27 cellular contexts compared by ENCODE assay signal in the genomic region with DNA sequence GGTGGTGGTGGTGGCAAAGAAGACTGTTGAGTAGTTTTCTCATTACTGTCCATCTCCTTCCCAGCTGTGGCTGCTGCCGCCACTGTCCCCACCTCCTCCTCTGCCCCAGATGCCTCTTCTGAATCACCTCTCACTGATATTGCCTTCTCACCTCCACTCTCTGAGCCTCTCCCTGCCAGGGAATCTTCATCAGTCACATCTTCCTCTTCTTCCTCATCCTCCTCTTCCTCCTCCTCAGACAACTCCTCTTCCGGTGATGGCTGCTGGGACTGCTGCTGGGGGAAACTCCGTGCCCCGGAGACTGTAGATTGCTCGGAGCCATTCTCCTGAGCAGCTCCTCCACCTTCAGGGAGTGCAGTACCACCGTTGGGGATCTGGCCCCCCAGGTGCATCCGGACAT. TPM values are rescaled to one million over a fixed set of nuclear protein-coding genes. Genes with fewer than 3 reads are reported as not detected.
"Had no signal": no experiment of that assay in that cellular context is flagged by ENCODE, and none has a peak within 500 bp of the region (broad histone marks: within the 10 kb centered on the region; RNA-seq: fewer than 3 reads in every experiment).

No MANE protein-coding gene starts in this region.

- ATAC-seq: foreskin keratinocyte; natural killer cell treated with Interleukin-12 subunit alpha and Interleukin-12 subunit beta and Interleukin-15 and Interleukin-18, amount 100 ng/mL, for 72 hours; T-cell had no signal

- H3K9me3 ChIP-seq: left ventricle myocardium inferior, prostate gland, right atrium auricular region, thoracic aorta, vagina had no signal

- H3K36me3 ChIP-seq: left ventricle myocardium inferior, prostate gland, right atrium auricular region, vagina had no signal

- H3K36me3 Mint-ChIP-seq: activated naive CD8-positive, alpha-beta T cell treated with anti-CD3 and anti-CD28 coated beads for 36 hours; natural killer cell treated with Interleukin-12 subunit alpha and Interleukin-12 subunit beta and Interleukin-15 and Interleukin-18, amount 100 ng/mL, for 72 hours; T-cell had no signal

- H3K27ac ChIP-seq: foreskin keratinocyte, left ventricle myocardium inferior, prostate gland, right atrium auricular region, thoracic aorta, vagina had no signal

- H3K4me1 ChIP-seq: foreskin keratinocyte, prostate gland had no signal

- H3K4me3 Mint-ChIP-seq: activated naive CD8-positive, alpha-beta T cell treated with anti-CD3 and anti-CD28 coated beads for 36 hours; activated T-cell treated with anti-CD3 and anti-CD28 coated beads, Interleukin-2, amount 50 U/mL, for 24 hours; natural killer cell treated with Interleukin-12 subunit alpha and Interleukin-12 subunit beta and Interleukin-15 and Interleukin-18, amount 100 ng/mL, for 72 hours; T-cell; T-helper 2 cell treated with Interferon-gamma antibody and Interleukin-4, amounts not matched to agents 5 μg/mL and 100 μg/mL, for 36 hours had no signal

- H3K27me3 ChIP-seq: right atrium auricular region, vagina had no signal

- H3K9me3 Mint-ChIP-seq: activated naive CD8-positive, alpha-beta T cell treated with anti-CD3 and anti-CD28 coated beads for 36 hours; activated T-cell treated with anti-CD3 and anti-CD28 coated beads, Interleukin-2, amount 50 U/mL, for 24 hours; activated T-helper 2 cell treated with anti-CD3 and anti-CD28 coated beads, Interferon-gamma antibody, Interleukin-2, Interleukin-4, amounts not matched to agents 10 μg/mL and 5 μg/mL and 100 μg/mL, durations not matched to agents 14 hours and 24 hours and 36 hours; natural killer cell treated with Interleukin-12 subunit alpha and Interleukin-12 subunit beta and Interleukin-15 and Interleukin-18, amount 100 ng/mL, for 72 hours; T-cell; T-helper 2 cell treated with Interferon-gamma antibody and Interleukin-4, amounts not matched to agents 5 μg/mL and 100 μg/mL, for 36 hours; type B pancreatic cell had no signal

- H3K4me3 ChIP-seq: left ventricle myocardium inferior, prostate gland, right atrium auricular region, thoracic aorta, vagina had no signal

- DNase-seq: activated CD4-positive, alpha-beta T cell treated with anti-CD3 and anti-CD28 coated beads, Interleukin-2, amount 50 U/mL, for 4 hours; activated CD8-positive, alpha-beta memory T cell treated with anti-CD3 and anti-CD28 coated beads for 24 hours; activated CD8-positive, alpha-beta memory T cell treated with anti-CD3 and anti-CD28 coated beads, Interleukin-2, amount 50 U/mL, for 4 hours; activated naive CD4-positive, alpha-beta T cell; activated naive CD8-positive, alpha-beta T cell treated with anti-CD3 and anti-CD28 coated beads for 36 hours; activated T-cell treated with anti-CD3 and anti-CD28 coated beads, Interleukin-2, amount 50 U/mL, for 24 hours; cerebellar nuclear complex; cortex of kidney; effector CD4-positive, alpha-beta T cell; foreskin keratinocyte; left ventricle myocardium inferior; midbrain; stimulated activated CD4-positive, alpha-beta T cell treated with anti-CD3 and anti-CD28 coated beads, Interleukin-4, amount 100 ng/mL, for 24 hours; stimulated activated naive CD4-positive, alpha-beta T cell treated with Interleukin-2 at 50 U/mL for 16 hours; T-cell had no signal

- H3K27ac Mint-ChIP-seq: activated naive CD8-positive, alpha-beta T cell treated with anti-CD3 and anti-CD28 coated beads for 36 hours; activated T-cell treated with anti-CD3 and anti-CD28 coated beads, Interleukin-2, amount 50 U/mL, for 24 hours; activated T-helper 2 cell treated with anti-CD3 and anti-CD28 coated beads, Interferon-gamma antibody, Interleukin-2, Interleukin-4, amounts not matched to agents 10 μg/mL and 5 μg/mL and 100 μg/mL, durations not matched to agents 14 hours and 24 hours and 36 hours; natural killer cell treated with Interleukin-12 subunit alpha and Interleukin-12 subunit beta and Interleukin-15 and Interleukin-18, amount 100 ng/mL, for 72 hours; T-cell; T-helper 2 cell treated with Interferon-gamma antibody and Interleukin-4, amounts not matched to agents 5 μg/mL and 100 μg/mL, for 36 hours; type B pancreatic cell had no signal

- H3K27me3 Mint-ChIP-seq: activated T-cell treated with anti-CD3 and anti-CD28 coated beads, Interleukin-2, amount 50 U/mL, for 24 hours; T-cell; type B pancreatic cell had no signal

RNA-seq across cellular contexts. Expression of a gene that starts 56.7 kb away (rescaled TPM):
- total RNA-seq: activated naive CD8-positive, alpha-beta T cell treated with anti-CD3 and anti-CD28 coated beads for 36 hours; activated T-helper 2 cell treated with anti-CD3 and anti-CD28 coated beads, Interferon-gamma antibody, Interleukin-2, Interleukin-4, amounts not matched to agents 10 μg/mL and 5 μg/mL and 100 μg/mL, durations not matched to agents 14 hours and 24 hours and 36 hours; foreskin keratinocyte; glomerular endothelial cell; left ventricle myocardium inferior; lung microvascular endothelial cell; natural killer cell treated with Interleukin-12 subunit alpha and Interleukin-12 subunit beta and Interleukin-15 and Interleukin-18, amount 100 ng/mL, for 72 hours; osteocyte; prostate gland; right atrium auricular region; T-cell; thoracic aorta; vagina had no signal
- polyA plus RNA-seq: esophagus, foreskin keratinocyte had no signal
